In genomic region chr10:122798704-122799231, GRCh38 we compare ENCODE assay signal across 2 cellular contexts.
TF ChIP-seq lines count a peak whose summit lies in the region.

No MANE protein-coding gene starts in this region.

TF ChIP-seq in IMR-90, 13 proteins besides CTCF, POLR2A, EP300 and RAD21:
- TF ChIP-seq CEBPB (IDR thresholded peaks at IDR 0.05; ENCODE audit: low read depth, low read length) (no peak), USF2 (IDR thresholded peaks at IDR 0.05; ENCODE audit: low read depth, low read length) (no peak), ELK1 (IDR thresholded peaks at IDR 0.05; ENCODE audit: borderline replicate concordance, low read depth, low read length) (no peak), RCOR1 (IDR thresholded peaks at IDR 0.05; ENCODE audit: insufficient replicate concordance, low read length) (no peak), NFE2L2 (IDR thresholded peaks at IDR 0.05; ENCODE audit: low read depth, low read length) (no peak), RFX5 (IDR thresholded peaks at IDR 0.05; ENCODE audit: low read depth, low read length) (no peak), MXI1 (IDR thresholded peaks at IDR 0.05; ENCODE audit: borderline replicate concordance, low read depth, low read length) (no peak), CHD1 (IDR thresholded peaks at IDR 0.05; ENCODE audit: low read depth, low read length) (no peak), FOS (IDR thresholded peaks at IDR 0.05; ENCODE audit: low read depth, low read length) (no peak), MAZ (IDR thresholded peaks at IDR 0.05; ENCODE audit: borderline replicate concordance, low read depth, low read length) (no peak)

TF ChIP-seq in HepG2, 621 proteins besides CTCF, POLR2A, EP300 and RAD21:
- TF ChIP-seq ZBTB40 (IDR thresholded peaks at IDR 0.05), result no peak
- no peak for TF ChIP-seq ZBTB40 (CRISPR knock-in tag; IDR thresholded peaks at IDR 0.05)
- TF ChIP-seq ARID5B (CRISPR knock-in tag; IDR thresholded peaks at IDR 0.05), result no peak
- no peak for TF ChIP-seq SRY (CRISPR knock-in tag; IDR thresholded peaks at IDR 0.05)
- peak; percentile 64 for TF ChIP-seq ATF7 (IDR thresholded peaks at IDR 0.05)
- no peak for TF ChIP-seq ATF7 (CRISPR knock-in tag; IDR thresholded peaks at IDR 0.05)
- TF ChIP-seq CREB1 (IDR thresholded peaks at IDR 0.05), result peak; percentile 85
- TF ChIP-seq CREB1 (CRISPR knock-in tag; IDR thresholded peaks at IDR 0.05), result no peak
